Comparison of ENCODE assay signal across 1 cellular context in genomic region chr1:77350012-77350411, GRCh38.
TF ChIP-seq lines count a peak whose summit lies in the region.

No MANE protein-coding gene starts in this region.

TF ChIP-seq in K562, 482 proteins besides CTCF, POLR2A, EP300 and RAD21 (continued from another document):
- TF ChIP-seq, protein P1, sequence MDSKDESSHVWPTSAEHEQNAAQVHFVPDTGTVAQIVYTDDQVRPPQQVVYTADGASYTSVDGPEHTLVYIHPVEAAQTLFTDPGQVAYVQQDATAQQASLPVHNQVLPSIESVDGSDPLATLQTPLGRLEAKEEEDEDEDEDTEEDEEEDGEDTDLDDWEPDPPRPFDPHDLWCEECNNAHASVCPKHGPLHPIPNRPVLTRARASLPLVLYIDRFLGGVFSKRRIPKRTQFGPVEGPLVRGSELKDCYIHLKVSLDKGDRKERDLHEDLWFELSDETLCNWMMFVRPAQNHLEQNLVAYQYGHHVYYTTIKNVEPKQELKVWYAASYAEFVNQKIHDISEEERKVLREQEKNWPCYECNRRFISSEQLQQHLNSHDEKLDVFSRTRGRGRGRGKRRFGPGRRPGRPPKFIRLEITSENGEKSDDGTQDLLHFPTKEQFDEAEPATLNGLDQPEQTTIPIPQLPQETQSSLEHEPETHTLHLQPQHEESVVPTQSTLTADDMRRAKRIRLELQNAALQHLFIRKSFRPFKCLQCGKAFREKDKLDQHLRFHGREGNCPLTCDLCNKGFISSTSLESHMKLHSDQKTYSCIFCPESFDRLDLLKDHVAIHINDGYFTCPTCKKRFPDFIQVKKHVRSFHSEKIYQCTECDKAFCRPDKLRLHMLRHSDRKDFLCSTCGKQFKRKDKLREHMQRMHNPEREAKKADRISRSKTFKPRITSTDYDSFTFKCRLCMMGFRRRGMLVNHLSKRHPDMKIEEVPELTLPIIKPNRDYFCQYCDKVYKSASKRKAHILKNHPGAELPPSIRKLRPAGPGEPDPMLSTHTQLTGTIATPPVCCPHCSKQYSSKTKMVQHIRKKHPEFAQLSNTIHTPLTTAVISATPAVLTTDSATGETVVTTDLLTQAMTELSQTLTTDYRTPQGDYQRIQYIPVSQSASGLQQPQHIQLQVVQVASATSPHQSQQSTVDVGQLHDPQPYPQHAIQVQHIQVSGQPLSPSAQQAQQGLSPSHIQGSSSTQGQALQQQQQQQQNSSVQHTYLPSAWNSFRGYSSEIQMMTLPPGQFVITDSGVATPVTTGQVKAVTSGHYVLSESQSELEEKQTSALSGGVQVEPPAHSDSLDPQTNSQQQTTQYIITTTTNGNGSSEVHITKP (IDR thresholded peaks at IDR 0.05; ENCODE audit: partially characterized antibody): peak; percentile 86
- TF ChIP-seq ATF1 (CRISPR knock-in tag; IDR thresholded peaks at IDR 0.05): no peak
- TF ChIP-seq ATF1 (tag; IDR thresholded peaks at IDR 0.05): peak; percentile 74
- TF ChIP-seq NEUROD1 (IDR thresholded peaks at IDR 0.05; ENCODE audit: borderline replicate concordance, low read depth, low read length, partially characterized antibody): no peak
- TF ChIP-seq, protein P2, sequence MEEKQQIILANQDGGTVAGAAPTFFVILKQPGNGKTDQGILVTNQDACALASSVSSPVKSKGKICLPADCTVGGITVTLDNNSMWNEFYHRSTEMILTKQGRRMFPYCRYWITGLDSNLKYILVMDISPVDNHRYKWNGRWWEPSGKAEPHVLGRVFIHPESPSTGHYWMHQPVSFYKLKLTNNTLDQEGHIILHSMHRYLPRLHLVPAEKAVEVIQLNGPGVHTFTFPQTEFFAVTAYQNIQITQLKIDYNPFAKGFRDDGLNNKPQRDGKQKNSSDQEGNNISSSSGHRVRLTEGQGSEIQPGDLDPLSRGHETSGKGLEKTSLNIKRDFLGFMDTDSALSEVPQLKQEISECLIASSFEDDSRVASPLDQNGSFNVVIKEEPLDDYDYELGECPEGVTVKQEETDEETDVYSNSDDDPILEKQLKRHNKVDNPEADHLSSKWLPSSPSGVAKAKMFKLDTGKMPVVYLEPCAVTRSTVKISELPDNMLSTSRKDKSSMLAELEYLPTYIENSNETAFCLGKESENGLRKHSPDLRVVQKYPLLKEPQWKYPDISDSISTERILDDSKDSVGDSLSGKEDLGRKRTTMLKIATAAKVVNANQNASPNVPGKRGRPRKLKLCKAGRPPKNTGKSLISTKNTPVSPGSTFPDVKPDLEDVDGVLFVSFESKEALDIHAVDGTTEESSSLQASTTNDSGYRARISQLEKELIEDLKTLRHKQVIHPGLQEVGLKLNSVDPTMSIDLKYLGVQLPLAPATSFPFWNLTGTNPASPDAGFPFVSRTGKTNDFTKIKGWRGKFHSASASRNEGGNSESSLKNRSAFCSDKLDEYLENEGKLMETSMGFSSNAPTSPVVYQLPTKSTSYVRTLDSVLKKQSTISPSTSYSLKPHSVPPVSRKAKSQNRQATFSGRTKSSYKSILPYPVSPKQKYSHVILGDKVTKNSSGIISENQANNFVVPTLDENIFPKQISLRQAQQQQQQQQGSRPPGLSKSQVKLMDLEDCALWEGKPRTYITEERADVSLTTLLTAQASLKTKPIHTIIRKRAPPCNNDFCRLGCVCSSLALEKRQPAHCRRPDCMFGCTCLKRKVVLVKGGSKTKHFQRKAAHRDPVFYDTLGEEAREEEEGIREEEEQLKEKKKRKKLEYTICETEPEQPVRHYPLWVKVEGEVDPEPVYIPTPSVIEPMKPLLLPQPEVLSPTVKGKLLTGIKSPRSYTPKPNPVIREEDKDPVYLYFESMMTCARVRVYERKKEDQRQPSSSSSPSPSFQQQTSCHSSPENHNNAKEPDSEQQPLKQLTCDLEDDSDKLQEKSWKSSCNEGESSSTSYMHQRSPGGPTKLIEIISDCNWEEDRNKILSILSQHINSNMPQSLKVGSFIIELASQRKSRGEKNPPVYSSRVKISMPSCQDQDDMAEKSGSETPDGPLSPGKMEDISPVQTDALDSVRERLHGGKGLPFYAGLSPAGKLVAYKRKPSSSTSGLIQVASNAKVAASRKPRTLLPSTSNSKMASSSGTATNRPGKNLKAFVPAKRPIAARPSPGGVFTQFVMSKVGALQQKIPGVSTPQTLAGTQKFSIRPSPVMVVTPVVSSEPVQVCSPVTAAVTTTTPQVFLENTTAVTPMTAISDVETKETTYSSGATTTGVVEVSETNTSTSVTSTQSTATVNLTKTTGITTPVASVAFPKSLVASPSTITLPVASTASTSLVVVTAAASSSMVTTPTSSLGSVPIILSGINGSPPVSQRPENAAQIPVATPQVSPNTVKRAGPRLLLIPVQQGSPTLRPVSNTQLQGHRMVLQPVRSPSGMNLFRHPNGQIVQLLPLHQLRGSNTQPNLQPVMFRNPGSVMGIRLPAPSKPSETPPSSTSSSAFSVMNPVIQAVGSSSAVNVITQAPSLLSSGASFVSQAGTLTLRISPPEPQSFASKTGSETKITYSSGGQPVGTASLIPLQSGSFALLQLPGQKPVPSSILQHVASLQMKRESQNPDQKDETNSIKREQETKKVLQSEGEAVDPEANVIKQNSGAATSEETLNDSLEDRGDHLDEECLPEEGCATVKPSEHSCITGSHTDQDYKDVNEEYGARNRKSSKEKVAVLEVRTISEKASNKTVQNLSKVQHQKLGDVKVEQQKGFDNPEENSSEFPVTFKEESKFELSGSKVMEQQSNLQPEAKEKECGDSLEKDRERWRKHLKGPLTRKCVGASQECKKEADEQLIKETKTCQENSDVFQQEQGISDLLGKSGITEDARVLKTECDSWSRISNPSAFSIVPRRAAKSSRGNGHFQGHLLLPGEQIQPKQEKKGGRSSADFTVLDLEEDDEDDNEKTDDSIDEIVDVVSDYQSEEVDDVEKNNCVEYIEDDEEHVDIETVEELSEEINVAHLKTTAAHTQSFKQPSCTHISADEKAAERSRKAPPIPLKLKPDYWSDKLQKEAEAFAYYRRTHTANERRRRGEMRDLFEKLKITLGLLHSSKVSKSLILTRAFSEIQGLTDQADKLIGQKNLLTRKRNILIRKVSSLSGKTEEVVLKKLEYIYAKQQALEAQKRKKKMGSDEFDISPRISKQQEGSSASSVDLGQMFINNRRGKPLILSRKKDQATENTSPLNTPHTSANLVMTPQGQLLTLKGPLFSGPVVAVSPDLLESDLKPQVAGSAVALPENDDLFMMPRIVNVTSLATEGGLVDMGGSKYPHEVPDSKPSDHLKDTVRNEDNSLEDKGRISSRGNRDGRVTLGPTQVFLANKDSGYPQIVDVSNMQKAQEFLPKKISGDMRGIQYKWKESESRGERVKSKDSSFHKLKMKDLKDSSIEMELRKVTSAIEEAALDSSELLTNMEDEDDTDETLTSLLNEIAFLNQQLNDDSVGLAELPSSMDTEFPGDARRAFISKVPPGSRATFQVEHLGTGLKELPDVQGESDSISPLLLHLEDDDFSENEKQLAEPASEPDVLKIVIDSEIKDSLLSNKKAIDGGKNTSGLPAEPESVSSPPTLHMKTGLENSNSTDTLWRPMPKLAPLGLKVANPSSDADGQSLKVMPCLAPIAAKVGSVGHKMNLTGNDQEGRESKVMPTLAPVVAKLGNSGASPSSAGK (IDR thresholded peaks at IDR 0.05): peak; percentile 34; the same call in 1 of the 2 replicates
- no peak for TF ChIP-seq RBM25 (IDR thresholded peaks at IDR 0.05; ENCODE audit: low read depth, low read length, severe bottlenecking)
- TF ChIP-seq JUND (IDR thresholded peaks at IDR 0.05; ENCODE audit: borderline replicate concordance, low read depth, low read length): no peak
- TF ChIP-seq JUND (tag; IDR thresholded peaks at IDR 0.05; ENCODE audit: borderline replicate concordance, low read depth, low read length): peak; percentile 47; the same call in 1 of the 3 replicates
- TF ChIP-seq FOSL1 (tag; conservative IDR thresholded peaks at IDR 0.05): peak; percentile 21; the same call in 1 of the 2 replicates
- 0 out of 4 replicates have a peak, but pooled peaks of 1 of the 2 experiments have one; percentile 18 for TF ChIP-seq HDAC1 (IDR thresholded peaks at IDR 0.05)
- no peak for TF ChIP-seq ZC3H11A (IDR thresholded peaks at IDR 0.05; ENCODE audit: low read depth, low read length)
- TF ChIP-seq, protein P3, sequence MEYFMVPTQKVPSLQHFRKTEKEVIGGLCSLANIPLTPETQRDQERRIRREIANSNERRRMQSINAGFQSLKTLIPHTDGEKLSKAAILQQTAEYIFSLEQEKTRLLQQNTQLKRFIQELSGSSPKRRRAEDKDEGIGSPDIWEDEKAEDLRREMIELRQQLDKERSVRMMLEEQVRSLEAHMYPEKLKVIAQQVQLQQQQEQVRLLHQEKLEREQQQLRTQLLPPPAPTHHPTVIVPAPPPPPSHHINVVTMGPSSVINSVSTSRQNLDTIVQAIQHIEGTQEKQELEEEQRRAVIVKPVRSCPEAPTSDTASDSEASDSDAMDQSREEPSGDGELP (CRISPR knock-in tag; IDR thresholded peaks at IDR 0.05; ENCODE audit: borderline replicate concordance): no peak
- TF ChIP-seq, protein P4, sequence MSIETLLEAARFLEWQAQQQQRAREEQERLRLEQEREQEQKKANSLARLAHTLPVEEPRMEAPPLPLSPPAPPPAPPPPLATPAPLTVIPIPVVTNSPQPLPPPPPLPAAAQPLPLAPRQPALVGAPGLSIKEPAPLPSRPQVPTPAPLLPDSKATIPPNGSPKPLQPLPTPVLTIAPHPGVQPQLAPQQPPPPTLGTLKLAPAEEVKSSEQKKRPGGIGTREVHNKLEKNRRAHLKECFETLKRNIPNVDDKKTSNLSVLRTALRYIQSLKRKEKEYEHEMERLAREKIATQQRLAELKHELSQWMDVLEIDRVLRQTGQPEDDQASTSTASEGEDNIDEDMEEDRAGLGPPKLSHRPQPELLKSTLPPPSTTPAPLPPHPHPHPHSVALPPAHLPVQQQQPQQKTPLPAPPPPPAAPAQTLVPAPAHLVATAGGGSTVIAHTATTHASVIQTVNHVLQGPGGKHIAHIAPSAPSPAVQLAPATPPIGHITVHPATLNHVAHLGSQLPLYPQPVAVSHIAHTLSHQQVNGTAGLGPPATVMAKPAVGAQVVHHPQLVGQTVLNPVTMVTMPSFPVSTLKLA (conservative IDR thresholded peaks at IDR 0.05): 0 out of 4 replicates have a peak, but pooled peaks of 1 of the 2 experiments have one; percentile 25
- 0 out of 2 replicates have a peak, but pooled peaks have one; percentile 45 for TF ChIP-seq ZNF592 (IDR thresholded peaks at IDR 0.05)
- no peak for TF ChIP-seq STAT5B (CRISPR knock-in tag; IDR thresholded peaks at IDR 0.05)
- TF ChIP-seq EHMT2 (IDR thresholded peaks at IDR 0.05): peak; percentile 52; the same call in 1 of the 2 replicates
- TF ChIP-seq STAT5A (IDR thresholded peaks at IDR 0.05; ENCODE audit: borderline replicate concordance, low read length): 0 out of 2 replicates have a peak, but pooled peaks have one; percentile 27
- TF ChIP-seq NR2C2 (CRISPR knock-in tag; IDR thresholded peaks at IDR 0.05): no peak
- peak; percentile 62 for TF ChIP-seq NR2C2 (tag; IDR thresholded peaks at IDR 0.05)
- TF ChIP-seq CTBP1 (IDR thresholded peaks at IDR 0.05; ENCODE audit: borderline replicate concordance): peak; percentile 67; the same call in 1 of the 2 replicates
- TF ChIP-seq CHD4 (IDR thresholded peaks at IDR 0.05; ENCODE audit: insufficient read depth, insufficient replicate concordance, low read depth, low read length, poor library complexity, severe bottlenecking): no peak
- peak; percentile 34; the same call in 1 of the 2 replicates for TF ChIP-seq ATF7 (IDR thresholded peaks at IDR 0.05)
- 0 out of 2 replicates have a peak, but pooled peaks have one; percentile 32 for TF ChIP-seq SMAD4 (CRISPR knock-in tag; conservative IDR thresholded peaks at IDR 0.05)
- TF ChIP-seq ZNF316 (IDR thresholded peaks at IDR 0.05): no peak
- TF ChIP-seq ARID1B (IDR thresholded peaks at IDR 0.05): peak; percentile 49; the same call in 1 of the 2 replicates
- peak; percentile 15 for TF ChIP-seq TAF9B (IDR thresholded peaks at IDR 0.05; ENCODE audit: partially characterized antibody)
- 0 out of 2 replicates have a peak, but pooled peaks have one; percentile 8 for TF ChIP-seq CBFA2T2 (conservative IDR thresholded peaks at IDR 0.05)
- 0 out of 2 replicates have a peak, but pooled peaks have one; percentile 33 for TF ChIP-seq L3MBTL2 (IDR thresholded peaks at IDR 0.05)
- TF ChIP-seq SOX6 (IDR thresholded peaks at IDR 0.05): 0 out of 2 replicates have a peak, but pooled peaks have one; percentile 24
- TF ChIP-seq, protein P5, sequence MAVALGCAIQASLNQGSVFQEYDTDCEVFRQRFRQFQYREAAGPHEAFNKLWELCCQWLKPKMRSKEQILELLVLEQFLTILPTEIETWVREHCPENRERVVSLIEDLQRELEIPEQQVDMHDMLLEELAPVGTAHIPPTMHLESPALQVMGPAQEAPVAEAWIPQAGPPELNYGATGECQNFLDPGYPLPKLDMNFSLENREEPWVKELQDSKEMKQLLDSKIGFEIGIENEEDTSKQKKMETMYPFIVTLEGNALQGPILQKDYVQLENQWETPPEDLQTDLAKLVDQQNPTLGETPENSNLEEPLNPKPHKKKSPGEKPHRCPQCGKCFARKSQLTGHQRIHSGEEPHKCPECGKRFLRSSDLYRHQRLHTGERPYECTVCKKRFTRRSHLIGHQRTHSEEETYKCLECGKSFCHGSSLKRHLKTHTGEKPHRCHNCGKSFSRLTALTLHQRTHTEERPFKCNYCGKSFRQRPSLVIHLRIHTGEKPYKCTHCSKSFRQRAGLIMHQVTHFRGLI (CRISPR knock-in tag; IDR thresholded peaks at IDR 0.05): no peak
- TF ChIP-seq MCM2 (IDR thresholded peaks at IDR 0.05; ENCODE audit: low read depth): no peak
TF ChIP-seq in K562: peak in this region for 22.
